8 cellular contexts compared by ENCODE assay signal in the genomic region with DNA sequence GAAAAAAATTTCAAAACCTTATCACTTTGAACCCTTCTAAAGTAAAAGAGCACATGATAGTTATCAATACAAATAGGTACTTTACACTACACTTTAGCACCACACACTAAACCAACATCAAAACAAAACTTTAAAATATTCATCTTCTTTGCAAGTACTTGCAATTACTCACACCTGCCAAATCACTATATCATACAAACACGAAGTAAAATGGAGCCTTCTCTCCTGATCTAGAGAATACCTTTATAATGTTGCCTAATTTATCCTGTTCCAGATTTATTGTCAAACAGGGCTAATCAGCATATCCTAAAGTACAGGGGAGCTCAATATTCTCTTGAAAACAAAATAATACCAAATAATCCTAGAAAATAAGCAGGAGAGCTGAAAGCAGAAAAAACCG. TPM values are rescaled to one million over a fixed set of nuclear protein-coding genes. Genes with fewer than 3 reads are reported as not detected.
DNase-seq lines count a peak whose midpoint lies in the region; ATAC-seq and TF ChIP-seq lines count a peak whose summit lies in the region.

No MANE protein-coding gene starts in this region.

- peak overlapping the region; percentile 99 for H3K27ac Mint-ChIP-seq in activated naive CD8-positive, alpha-beta T cell

- H3K36me3 ChIP-seq in kidney epithelial cell (ENCODE audit: control insufficient read depth, insufficient read depth, low read length), result no peaks in the 10 kb centered on the region
- no peaks in the 10 kb centered on the region for H3K36me3 ChIP-seq in thymus (ENCODE audit: control insufficient read depth, insufficient read depth)

- WGBS in thymus, result 47% methylated on average over 2 of the region's 2 CpGs

- H3K27ac ChIP-seq in thymus (ENCODE audit: low read depth), result no peak overlapping the region

- H3K9me3 Mint-ChIP-seq in activated T-cell treated with anti-CD3 and anti-CD28 coated beads, Interleukin-2, amount 50 U/mL, for 4 hours, result no peaks in the 10 kb centered on the region
- H3K9me3 Mint-ChIP-seq in activated naive CD8-positive, alpha-beta T cell (ENCODE audit: low read depth), result no peaks in the 10 kb centered on the region

- no peaks in the 10 kb centered on the region for H3K27me3 ChIP-seq in kidney epithelial cell (ENCODE audit: control insufficient read depth, insufficient read depth, low read length)
- H3K27me3 ChIP-seq in thymus (ENCODE audit: control insufficient read depth, insufficient read depth), result no peaks in the 10 kb centered on the region

- H3K4me1 Mint-ChIP-seq in activated T-cell treated with anti-CD3 and anti-CD28 coated beads, Interleukin-2, amount 50 U/mL, for 4 hours (ENCODE audit: low read depth), result peaks cover 62% of the 10 kb centered on the region
- H3K4me1 Mint-ChIP-seq in activated naive CD8-positive, alpha-beta T cell (ENCODE audit: low read depth), result peaks cover 68% of the 10 kb centered on the region

- H3K4me3 ChIP-seq in kidney epithelial cell (ENCODE audit: low read depth, low read length) (peak overlapping the region; percentile 10), thymus (ENCODE audit: low read length) (peak overlapping the region; percentile 32)

- H3K36me3 Mint-ChIP-seq in activated T-cell treated with anti-CD3 and anti-CD28 coated beads, Interleukin-2, amount 50 U/mL, for 4 hours (ENCODE audit: insufficient read depth), result peaks cover 15% of the 10 kb centered on the region
- peaks cover 13% of the 10 kb centered on the region for H3K36me3 Mint-ChIP-seq in activated naive CD8-positive, alpha-beta T cell

- H3K4me1 ChIP-seq in thymus (ENCODE audit: control insufficient read depth, insufficient read depth, low read length), result peaks cover under 1% of the 10 kb centered on the region

- H3K9me3 ChIP-seq in thymus (ENCODE audit: control insufficient read depth), result no peaks in the 10 kb centered on the region

- TF ChIP-seq CTCF in kidney epithelial cell (IDR thresholded peaks at IDR 0.05; ENCODE audit: insufficient read depth, low read length, poor library complexity, severe bottlenecking), result no peak

- H3K4me3 Mint-ChIP-seq in activated T-cell treated with anti-CD3 and anti-CD28 coated beads, Interleukin-2, amount 50 U/mL, for 4 hours, result peak overlapping the region; percentile 99
- peak overlapping the region; percentile 98 for H3K4me3 Mint-ChIP-seq in activated naive CD8-positive, alpha-beta T cell

- no peak for DNase-seq in activated T-cell treated with anti-CD3 and anti-CD28 coated beads, Interleukin-2, amount 50 U/mL, for 4 hours
- DNase-seq in activated T-cell treated with anti-CD3 and anti-CD28 coated beads, Interleukin-2, amount 50 U/mL, for 48 hours, result no peak
- DNase-seq in kidney epithelial cell (ENCODE audit: low read depth) (no peak), GM03348 (ENCODE audit: low spot score) (no peak)
- no peak for DNase-seq in stimulated activated CD4-positive, alpha-beta T cell treated with anti-CD3 and anti-CD28 coated beads, Interleukin-4, amount 100 ng/mL, for 24 hours

- ATAC-seq in activated T-cell treated with anti-CD3 and anti-CD28 coated beads, Interleukin-2, amount 50 U/mL, for 4 hours, result no peak
- ATAC-seq in HG03354 (IDR thresholded peaks at IDR 0.05; ENCODE audit: poor library complexity, severe bottlenecking, unreplicated experiment), result no peak

- no peaks in the 10 kb centered on the region for H3K27me3 Mint-ChIP-seq in activated T-cell treated with anti-CD3 and anti-CD28 coated beads, Interleukin-2, amount 50 U/mL, for 4 hours (ENCODE audit: low read depth)
- no peaks in the 10 kb centered on the region for H3K27me3 Mint-ChIP-seq in activated naive CD8-positive, alpha-beta T cell

RNA-seq across cellular contexts. Expression of gene RNF145, which starts 3.0 kb away (rescaled TPM):
- 100 to 1,000 TPM in 2 of 3 donors, 10 to 100 TPM in 1; 95.7 to 109 (median 101) TPM for total RNA-seq in activated T-cell treated with anti-CD3 and anti-CD28 coated beads, Interleukin-2, amount 50 U/mL, for 4 hours
- 46.7 and 52.9 TPM in 2 replicates for total RNA-seq in kidney epithelial cell
- 60.6 TPM for polyA plus RNA-seq in thymus

RNA-seq across cellular contexts. Expression of gene UBLCP1, which starts 56.7 kb away (rescaled TPM):
- 10 to 100 TPM; 39.7 to 43.9 (median 42.7) TPM for total RNA-seq in activated T-cell treated with anti-CD3 and anti-CD28 coated beads, Interleukin-2, amount 50 U/mL, for 4 hours
- 42.5 and 46.0 TPM in 2 replicates for total RNA-seq in kidney epithelial cell
- polyA plus RNA-seq in thymus, result 83.7 TPM
